Comparison of ENCODE assay signal across 17 cellular contexts in the genomic region with DNA sequence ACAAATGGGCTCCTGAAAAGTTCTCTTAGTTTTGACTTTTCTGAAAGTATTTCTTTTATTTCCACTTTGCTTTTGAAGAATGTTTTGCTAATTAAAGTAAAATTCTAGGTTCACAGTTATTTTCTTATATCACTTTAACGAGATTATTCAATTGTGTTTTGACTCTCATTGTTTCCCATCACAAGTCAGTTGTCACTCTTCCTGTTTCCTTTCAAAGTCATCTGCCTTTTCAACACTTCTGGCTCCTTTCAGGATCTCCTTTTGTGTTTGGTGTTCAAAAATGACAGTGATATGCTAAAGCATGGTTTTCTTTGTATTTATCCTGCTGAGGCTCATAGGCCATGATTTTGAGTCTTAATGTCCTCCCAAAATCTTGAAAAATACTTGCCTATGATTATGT.
DNase-seq lines count a peak whose midpoint lies in the region; ATAC-seq, FAIRE-seq and TF ChIP-seq lines count a peak whose summit lies in the region.
"Had no signal": no experiment of that assay in that cellular context is flagged by ENCODE, and none has a peak within 500 bp of the region (broad histone marks: within the 10 kb centered on the region; RNA-seq: fewer than 3 reads in every experiment).

No MANE protein-coding gene starts in this region.

- DNase-seq in HepG2 (ENCODE audit: low spot score) (no peak), right lobe of liver (no peak), PC-3 (peak; percentile 15), K562 (ENCODE audit: extremely low read depth in 1 of 4, low spot score in 3 of 4) (peak in 2 of 4 experiments; percentile 26 to 28), mesendoderm (peak; percentile 30), HCEC 1CT (no peak), foreskin fibroblast (no peak), gastrocnemius medialis (no peak)
- DNase-seq: C1 segment of cervical spinal cord; CD4-positive, alpha-beta memory T cell; DMS153; GF-D8 had no signal

- no peak for ATAC-seq in HepG2
- no peak for ATAC-seq in right lobe of liver
- no peak for ATAC-seq in PC-3
- ATAC-seq in K562: no peak
- no peak for ATAC-seq in gastrocnemius medialis

- H2AK5ac ChIP-seq in mesendoderm (ENCODE audit: low read length): no peak overlapping the region

- peaks cover 44% of the 10 kb centered on the region for H3K9me3 ChIP-seq in HepG2 (ENCODE audit: low read length)
- H3K9me3 ChIP-seq in right lobe of liver: peaks cover 0 to 4% (median 0%) of the 10 kb centered on the region in 4 donors
- H3K9me3 ChIP-seq in PC-3 (ENCODE audit: low read length): peaks cover 26% of the 10 kb centered on the region
- H3K9me3 ChIP-seq in K562 (replicated peaks; ENCODE audit: control insufficient read depth, insufficient read depth, low read depth, low read length): no peaks in the 10 kb centered on the region
- H3K9me3 ChIP-seq in gastrocnemius medialis: peaks cover 0 to 7% (median 0%) of the 10 kb centered on the region in 3 donors

- no peak overlapping the region for H2BK120ac ChIP-seq in mesendoderm (ENCODE audit: low read depth, low read length)

- TF ChIP-seq POLR2A in HepG2 (IDR thresholded peaks at IDR 0.05; ENCODE audit: insufficient read depth in 1 of 2, low read depth in 2 of 2, low read length in 2 of 2) (no peak), right lobe of liver (IDR thresholded peaks at IDR 0.05) (no peak), K562 (conservative IDR thresholded peaks at IDR 0.05) (no peak), gastrocnemius medialis (IDR thresholded peaks at IDR 0.05) (no peak)

- no peak for TF ChIP-seq CTCF in HepG2 (CRISPR knock-in tag; IDR thresholded peaks at IDR 0.05)
- TF ChIP-seq CTCF in right lobe of liver (IDR thresholded peaks at IDR 0.05): no peak
- no peak for TF ChIP-seq CTCF in PC-3 (conservative IDR thresholded peaks at IDR 0.05; ENCODE audit: low read depth, low read length)
- no peak for TF ChIP-seq CTCF in K562 (IDR thresholded peaks at IDR 0.05 in 2 of 3, conservative IDR thresholded peaks at IDR 0.05 in 1 of 3; ENCODE audit: insufficient read depth in 2 of 3, low read depth in 1 of 3, low read length in 3 of 3)
- no peak for TF ChIP-seq CTCF in foreskin fibroblast (IDR thresholded peaks at IDR 0.05; ENCODE audit: low read depth, low read length)
- TF ChIP-seq CTCF in gastrocnemius medialis (IDR thresholded peaks at IDR 0.05 in 4 of 5, conservative IDR thresholded peaks at IDR 0.05 in 1 of 5): no peak

- TF ChIP-seq EP300 in HepG2 (IDR thresholded peaks at IDR 0.05; ENCODE audit: low read depth in 2 of 2, low read length in 2 of 2) (no peak), HepG2 (CRISPR knock-in tag; IDR thresholded peaks at IDR 0.05; ENCODE audit: borderline replicate concordance) (no peak), K562 (IDR thresholded peaks at IDR 0.05; ENCODE audit: low read length) (no peak)

- in situ Hi-C loops in HepG2 (cut with HindIII; ENCODE audit: extremely low pct_ligation_motif_present, low pct_unique_long_range_greater_than_20kb) (no loop called here), K562 (cut with MboI) (no loop called here), gastrocnemius medialis (cut with MboI; ENCODE audit: low sequenced_read_pairs in 4 of 4) (no loop called here)

- TF ChIP-seq RAD21 in HepG2 (CRISPR knock-in tag; IDR thresholded peaks at IDR 0.05) (no peak), K562 (CRISPR knock-in tag; conservative IDR thresholded peaks at IDR 0.05 in 1 of 2, IDR thresholded peaks at IDR 0.05 in 1 of 2) (no peak)

- no peak overlapping the region for H2BK15ac ChIP-seq in mesendoderm (replicated peaks; ENCODE audit: low read depth)

- H3K4me1 ChIP-seq in HepG2 (ENCODE audit: insufficient read depth, low read length) (no peaks in the 10 kb centered on the region), right lobe of liver (no peaks in the 10 kb centered on the region), PC-3 (ENCODE audit: insufficient read depth, low read length) (peaks cover 17% of the 10 kb centered on the region), K562 (replicated peaks in 1 of 2; ENCODE audit: control insufficient read depth in 2 of 2, insufficient read depth in 2 of 2, low read length in 2 of 2) (no peaks in the 10 kb centered on the region), mesendoderm (ENCODE audit: control insufficient read depth, low read depth, low read length) (peaks cover 7% of the 10 kb centered on the region), gastrocnemius medialis (no peaks in the 10 kb centered on the region)
- H3K4me1 ChIP-seq: HAP-1 had no signal

- H2AFZ ChIP-seq in HepG2 (ENCODE audit: low read length) (no peak overlapping the region), PC-3 (ENCODE audit: low read length) (no peak overlapping the region), K562 (ENCODE audit: low read depth, low read length) (no peak overlapping the region)

- H3F3A ChIP-seq in PC-3 (ENCODE audit: low read length, unreplicated experiment): peaks cover 6% of the 10 kb centered on the region

- no peaks in the 10 kb centered on the region for H3K27me3 ChIP-seq in HepG2 (ENCODE audit: control insufficient read depth in 1 of 2, insufficient read depth in 2 of 2, low read length in 2 of 2)
- H3K27me3 ChIP-seq in right lobe of liver: no peaks in the 10 kb centered on the region
- H3K27me3 ChIP-seq in PC-3 (ENCODE audit: low read length): peaks cover 6% of the 10 kb centered on the region; the same call in 1 of the 2 replicates
- no peaks in the 10 kb centered on the region for H3K27me3 ChIP-seq in K562 (ENCODE audit: control insufficient read depth in 2 of 2, insufficient read depth in 2 of 2, low read length in 2 of 2)
- no peaks in the 10 kb centered on the region for H3K27me3 ChIP-seq in mesendoderm (ENCODE audit: insufficient read depth, low read length, poor library complexity)
- no peaks in the 10 kb centered on the region for H3K27me3 ChIP-seq in gastrocnemius medialis

- no peaks in the 10 kb centered on the region for H3K36me3 ChIP-seq in HepG2 (replicated peaks in 1 of 2; ENCODE audit: control insufficient read depth in 1 of 2, insufficient read depth in 2 of 2, low read length in 2 of 2)
- no peaks in the 10 kb centered on the region for H3K36me3 ChIP-seq in right lobe of liver
- H3K36me3 ChIP-seq in PC-3 (ENCODE audit: low read depth, low read length): peaks cover 11% of the 10 kb centered on the region; the same call in 1 of the 2 replicates
- H3K36me3 ChIP-seq in K562 (ENCODE audit: control insufficient read depth, insufficient read depth, low read length): no peaks in the 10 kb centered on the region
- no peaks in the 10 kb centered on the region for H3K36me3 ChIP-seq in mesendoderm (ENCODE audit: control insufficient read depth, insufficient read depth, low read length)
- no peaks in the 10 kb centered on the region for H3K36me3 ChIP-seq in gastrocnemius medialis
- H3K36me3 ChIP-seq: HAP-1 had no signal

- H4K8ac ChIP-seq in mesendoderm (ENCODE audit: low read depth, low read length): no peak overlapping the region

- H3K9me1 ChIP-seq in K562 (ENCODE audit: control insufficient read depth, insufficient read depth, low read length): no peaks in the 10 kb centered on the region

- no peak overlapping the region for H3K18ac ChIP-seq in mesendoderm (ENCODE audit: low read length)

- no peak overlapping the region for H3K56ac ChIP-seq in mesendoderm (ENCODE audit: low read length)

- BruUV-seq in HepG2 (replicated peaks; lab: Mats Ljungman, UMichigan) (no TSS peak), PC-3 (replicated peaks; lab: Mats Ljungman, UMichigan) (no TSS peak), K562 (replicated peaks; lab: Mats Ljungman, UMichigan) (no TSS peak)

- WGBS in HepG2 (ENCODE audit: low lambda C conversion rate): 0% methylated on average over 1 of the region's 1 CpG
- 80% methylated on average over 1 of the region's 1 CpG for WGBS in right lobe of liver (ENCODE audit: insufficient coverage, low coverage, low lambda C conversion rate, missing lambda C conversion rate)
- WGBS in K562 (ENCODE audit: insufficient coverage, low coverage, missing lambda C conversion rate): 0% methylated on average over 1 of the region's 1 CpG
- no CpG with 5 or more reads among the region's 1 CpG for WGBS in mesendoderm (ENCODE audit: extremely low coverage, insufficient coverage, low lambda C conversion rate)

- H3K79me2 ChIP-seq in HepG2 (ENCODE audit: insufficient read depth, low read length) (no peaks in the 10 kb centered on the region), PC-3 (ENCODE audit: low read length) (no peaks in the 10 kb centered on the region), K562 (ENCODE audit: control insufficient read depth, insufficient read depth, low read length) (no peaks in the 10 kb centered on the region), mesendoderm (ENCODE audit: control insufficient read depth, insufficient read depth, low read length) (no peaks in the 10 kb centered on the region)

- H3K79me1 ChIP-seq in mesendoderm (ENCODE audit: low read length): no peaks in the 10 kb centered on the region

- no peak overlapping the region for H4K5ac ChIP-seq in mesendoderm (ENCODE audit: low read length)

- H3K23ac ChIP-seq in mesendoderm (ENCODE audit: low read length): no peak overlapping the region

- H4K20me1 ChIP-seq in HepG2 (ENCODE audit: insufficient read depth, low read length): no peaks in the 10 kb centered on the region
- H4K20me1 ChIP-seq in PC-3 (ENCODE audit: low read length): no peaks in the 10 kb centered on the region
- no peaks in the 10 kb centered on the region for H4K20me1 ChIP-seq in K562 (replicated peaks; ENCODE audit: control insufficient read depth, insufficient read depth, low read length)

- POLR2A ChIA-PET in HepG2 (lab: Yijun Ruan, JAX): no interaction called here
- POLR2A ChIA-PET in PC-3 (lab: Charles Lee; ENCODE audit: unreplicated experiment): no interaction called here
- POLR2A ChIA-PET in K562 (lab: Yijun Ruan, JAX): no interaction called here

- no peak overlapping the region for H3K4me3 ChIP-seq in HepG2 (replicated peaks in 1 of 3; ENCODE audit: insufficient read depth in 1 of 3, low read depth in 2 of 3, low read length in 3 of 3)
- H3K4me3 ChIP-seq in right lobe of liver: no peak overlapping the region
- H3K4me3 ChIP-seq in PC-3 (ENCODE audit: low read length): no peak overlapping the region
- no peak overlapping the region for H3K4me3 ChIP-seq in K562
- H3K4me3 ChIP-seq in mesendoderm (ENCODE audit: low read length): no peak overlapping the region
- no peak overlapping the region for H3K4me3 ChIP-seq in foreskin fibroblast (ENCODE audit: low read depth in 1 of 2, low read length in 2 of 2)
- no peak overlapping the region for H3K4me3 ChIP-seq in gastrocnemius medialis
- H3K4me3 ChIP-seq: HAP-1 had no signal

- H3K4me2 ChIP-seq in HepG2 (ENCODE audit: low read depth, low read length): no peak overlapping the region
- no peak overlapping the region for H3K4me2 ChIP-seq in PC-3 (ENCODE audit: low read length)
- no peak overlapping the region for H3K4me2 ChIP-seq in K562 (ENCODE audit: insufficient read depth, low read length)
- H3K4me2 ChIP-seq in mesendoderm (ENCODE audit: low read length): no peak overlapping the region

- CTCF ChIA-PET in HepG2 (lab: Yijun Ruan, JAX; ENCODE audit: low intra/inter-chr PET ratio, low total read pairs) (no interaction called here), PC-3 (lab: Charles Lee) (no interaction called here), K562 (lab: Yijun Ruan, JAX; ENCODE audit: low intra/inter-chr PET ratio) (no interaction called here)

- H3K27ac ChIP-seq in HepG2 (ENCODE audit: extremely low read length, insufficient read depth, low read length) (no peak overlapping the region), right lobe of liver (no peak overlapping the region), PC-3 (ENCODE audit: low read length) (no peak overlapping the region), K562 (ENCODE audit: extremely low read depth, low read depth, low read length) (no peak overlapping the region), mesendoderm (ENCODE audit: low read depth, low read length) (no peak overlapping the region), gastrocnemius medialis (no peak overlapping the region)
- H3K27ac ChIP-seq: HL-60 had no signal

- no peak overlapping the region for H3K9ac ChIP-seq in HepG2 (ENCODE audit: insufficient read depth, low read depth, low read length)
- no peak overlapping the region for H3K9ac ChIP-seq in PC-3 (ENCODE audit: low read length)
- no peak overlapping the region for H3K9ac ChIP-seq in K562 (ENCODE audit: insufficient read depth in 1 of 2, low read depth in 2 of 2, low read length in 2 of 2)
- H3K9ac ChIP-seq in mesendoderm (ENCODE audit: low read length): no peak overlapping the region

- no peak for FAIRE-seq in HepG2 (lab: Jason Lieb, UNC)
- no peak for FAIRE-seq in K562 (lab: Jason Lieb, UNC)
- FAIRE-seq: A204.1, D721Med, H1 had no signal

- H2BK5ac ChIP-seq in mesendoderm (ENCODE audit: low read length): no peak overlapping the region

- H3K9me2 ChIP-seq in PC-3 (replicated peaks; ENCODE audit: low read length): no peaks in the 10 kb centered on the region

- intact Hi-C loops in HepG2 (cut with micrococcal nuclease; ENCODE audit: unreplicated experiment) (no loop called here), right lobe of liver (cut with DNase I) (no loop called here), PC-3 (cut with micrococcal nuclease) (no loop called here), K562 (cut with micrococcal nuclease) (no loop called here), gastrocnemius medialis (cut with DNase I; ENCODE audit: low total_unique reads) (no loop called here)

- no peak overlapping the region for H3K4ac ChIP-seq in mesendoderm (ENCODE audit: low read depth, low read length)

Comparison
In these comparisons a context has a peak if more than half of its experiments do, and no peak if none do; other contexts are left out.
1. DNase-seq: peak in PC-3 (single experiment) and mesendoderm (single experiment); none in HepG2 (single experiment), right lobe of liver (0 of 3), HCEC 1CT (single experiment), foreskin fibroblast (0 of 2) and gastrocnemius medialis (0 of 2).
2. Of the 241 proteins assayed by ChIP-seq in both HepG2 and K562: peak only in HepG2: none; only in K562: CBX5; in both: none; in neither: 240.